Comparison of ENCODE assay signal across 16 cellular contexts in genomic region chr4:141233673-141234072, GRCh38. TPM values are rescaled to one million over a fixed set of nuclear protein-coding genes. Genes with fewer than 3 reads are reported as not detected.
DNase-seq lines count a peak whose midpoint lies in the region; ATAC-seq, FAIRE-seq and TF ChIP-seq lines count a peak whose summit lies in the region.
"Had no signal": no experiment of that assay in that cellular context is flagged by ENCODE, and none has a peak within 500 bp of the region (broad histone marks: within the 10 kb centered on the region; RNA-seq: fewer than 3 reads in every experiment).

No MANE protein-coding gene starts in this region.

- FAIRE-seq in bronchial epithelial cell (lab: Jason Lieb, UNC) = peak; percentile 88
- FAIRE-seq: GM12892 had no signal

- no peak overlapping the region for H3K18ac ChIP-seq in H9 (ENCODE audit: insufficient read length, low read depth, low read length)

- peak overlapping the region; percentile 67 for H4K8ac ChIP-seq in H9 (replicated peaks; ENCODE audit: insufficient read length, low read depth, low read length)

- peaks cover 5% of the 10 kb centered on the region for H3K4me1 Mint-ChIP-seq in CD8-positive, alpha-beta T cell (ENCODE audit: low read depth)
- no peaks in the 10 kb centered on the region for H3K4me1 Mint-ChIP-seq in H9
- no peaks in the 10 kb centered on the region for H3K4me1 Mint-ChIP-seq in GM23338
- H3K4me1 Mint-ChIP-seq in T-cell = peaks cover 2 to 5% (median 5%) of the 10 kb centered on the region in 3 donors

- POLR2A ChIA-PET in CD8-positive, alpha-beta T cell (lab: Charles Lee) = no interaction called here
- POLR2A ChIA-PET in Panc1 (lab: Charles Lee) (no interaction called here), T-cell (lab: Charles Lee) (no interaction called here)

- H2AFZ ChIP-seq in H9 (ENCODE audit: low read length) (no peak overlapping the region), GM23338 (no peak overlapping the region)

- H2BK120ac ChIP-seq in H9 (ENCODE audit: low read depth, low read length, poor library complexity, severe bottlenecking) = no peak overlapping the region

- peak overlapping the region; percentile 2 for H3K27ac Mint-ChIP-seq in CD8-positive, alpha-beta T cell
- H3K27ac Mint-ChIP-seq in H9 (no peak overlapping the region), GM23338 (no peak overlapping the region), T-cell (no peak overlapping the region)
- H3K27ac Mint-ChIP-seq: CD4-positive, alpha-beta T cell had no signal

- no peaks in the 10 kb centered on the region for H3K27me3 ChIP-seq in CD8-positive, alpha-beta T cell (ENCODE audit: insufficient read depth, low read length)
- H3K27me3 ChIP-seq in H9 (ENCODE audit: insufficient read depth, low read length) (no peaks in the 10 kb centered on the region), Panc1 (ENCODE audit: control insufficient read depth, insufficient read depth, low read length) (no peaks in the 10 kb centered on the region), bronchial epithelial cell (ENCODE audit: control insufficient read depth, insufficient read depth, low read length) (no peaks in the 10 kb centered on the region), GM23338 (ENCODE audit: insufficient read depth) (no peaks in the 10 kb centered on the region)

- H3K23me2 ChIP-seq in H9 (ENCODE audit: insufficient read length, low read depth, low read length, poor library complexity, severe bottlenecking) = no peaks in the 10 kb centered on the region

- intact Hi-C loops in CD8-positive, alpha-beta T cell (cut with DNase I, micrococcal nuclease) = no loop called here
- intact Hi-C loops in Panc1 (cut with micrococcal nuclease; ENCODE audit: unreplicated experiment) = no loop called here

- no peaks in the 10 kb centered on the region for H3K27me3 Mint-ChIP-seq in CD8-positive, alpha-beta T cell (ENCODE audit: low read depth)
- H3K27me3 Mint-ChIP-seq in H9 (ENCODE audit: low read depth) = no peaks in the 10 kb centered on the region
- H3K27me3 Mint-ChIP-seq in GM23338 (ENCODE audit: insufficient read depth, low read depth, poor library complexity) = peaks cover 5% of the 10 kb centered on the region
- no peaks in the 10 kb centered on the region for H3K27me3 Mint-ChIP-seq in T-cell
- H3K27me3 Mint-ChIP-seq: CD4-positive, alpha-beta T cell had no signal

- BruUV-seq in Panc1 (replicated peaks; lab: Mats Ljungman, UMichigan) = TSS peak; percentile 72

- no peak overlapping the region for H3K56ac ChIP-seq in H9 (ENCODE audit: insufficient read length, low read depth, low read length)

- H3K27ac ChIP-seq in CD8-positive, alpha-beta T cell (ENCODE audit: low read depth, low read length) = no peak overlapping the region
- no peak overlapping the region for H3K27ac ChIP-seq in H9 (ENCODE audit: insufficient read length, low read depth, low read length)
- H3K27ac ChIP-seq in Panc1 (ENCODE audit: low read length) = no peak overlapping the region
- H3K27ac ChIP-seq in GM23338 (ENCODE audit: low read depth) = no peak overlapping the region
- H3K27ac ChIP-seq: C4-2B had no signal

- no peak overlapping the region for H3K23ac ChIP-seq in H9 (ENCODE audit: insufficient read length, low read depth, low read length)

- no peak overlapping the region for H4K5ac ChIP-seq in H9 (ENCODE audit: insufficient read length, low read depth, low read length)

- no peak overlapping the region for H2BK5ac ChIP-seq in H9 (ENCODE audit: insufficient read length, low read length)

- DNase-seq in CD8-positive, alpha-beta T cell = no peak
- DNase-seq in H9 = no peak
- DNase-seq in Panc1 (ENCODE audit: low read depth, low spot score) = no peak
- DNase-seq in bronchial epithelial cell (ENCODE audit: low read depth) = no peak
- DNase-seq in GM23338 (ENCODE audit: low spot score) = no peak
- DNase-seq in T-cell = no peak
- DNase-seq: ACHN; CD4-positive, alpha-beta T cell; DMS153; DMS79; GDM1; GOT3; H7 had no signal

- TF ChIP-seq CTCF in CD8-positive, alpha-beta T cell (IDR thresholded peaks at IDR 0.05) = no peak
- no peak for TF ChIP-seq CTCF in H9 (conservative IDR thresholded peaks at IDR 0.05)
- no peak for TF ChIP-seq CTCF in Panc1 (IDR thresholded peaks at IDR 0.05)
- no peak for TF ChIP-seq CTCF in bronchial epithelial cell (IDR thresholded peaks at IDR 0.05; ENCODE audit: insufficient read depth, low read length, severe bottlenecking)
- no peak for TF ChIP-seq CTCF in GM23338 (conservative IDR thresholded peaks at IDR 0.05; ENCODE audit: low read depth in 2 of 2)

- CTCF ChIA-PET in CD8-positive, alpha-beta T cell (lab: Charles Lee) = no interaction called here
- CTCF ChIA-PET in Panc1 (lab: Charles Lee) (no interaction called here), T-cell (lab: Charles Lee) (no interaction called here)

- H2AK5ac ChIP-seq in H9 (ENCODE audit: insufficient read length, low read length) = no peak overlapping the region

- H4K20me1 ChIP-seq in H9 (ENCODE audit: control insufficient read depth, insufficient read depth, insufficient read length) (no peaks in the 10 kb centered on the region), GM23338 (replicated peaks; ENCODE audit: insufficient read depth) (peaks cover 8% of the 10 kb centered on the region; the same call in 1 of the 2 replicates)

- no peak overlapping the region for H3K9ac ChIP-seq in H9 (ENCODE audit: extremely low read depth, insufficient read length, low read length)

- in situ Hi-C loops in Panc1 (cut with HindIII; ENCODE audit: low pct_unique_long_range_greater_than_20kb, low sequenced_read_pairs) = no loop called here

- no peaks in the 10 kb centered on the region for H3K9me3 Mint-ChIP-seq in CD8-positive, alpha-beta T cell
- H3K9me3 Mint-ChIP-seq in H9 = no peaks in the 10 kb centered on the region
- no peaks in the 10 kb centered on the region for H3K9me3 Mint-ChIP-seq in GM23338
- peaks cover 0 to 7% (median 0%) of the 10 kb centered on the region in 3 donors for H3K9me3 Mint-ChIP-seq in T-cell
- H3K9me3 Mint-ChIP-seq: CD4-positive, alpha-beta T cell had no signal

- no peak overlapping the region for H3T11ph ChIP-seq in H9 (ENCODE audit: low read length)

- WGBS in H9 (ENCODE audit: extremely low coverage, insufficient read length, low lambda C conversion rate) = no CpG with 5 or more reads among the region's 3 CpGs

- no peak overlapping the region for H2BK15ac ChIP-seq in H9 (ENCODE audit: low read depth, low read length)

- H3F3A ChIP-seq in GM23338 (replicated peaks; ENCODE audit: low read depth) = no peaks in the 10 kb centered on the region

- H3K4ac ChIP-seq in H9 (ENCODE audit: low read depth, low read length) = no peak overlapping the region

- no peak overlapping the region for H2BK12ac ChIP-seq in H9 (ENCODE audit: insufficient read length, low read depth, low read length)

- H3K36me3 ChIP-seq in CD8-positive, alpha-beta T cell (ENCODE audit: insufficient read depth, low read length) = peaks cover 30% of the 10 kb centered on the region
- H3K36me3 ChIP-seq in Panc1 (ENCODE audit: control insufficient read depth, insufficient read depth, low read length) (peaks cover 14% of the 10 kb centered on the region; the same call in 1 of the 2 replicates), bronchial epithelial cell (ENCODE audit: control insufficient read depth, insufficient read depth, low read length) (peaks cover 8% of the 10 kb centered on the region), GM23338 (ENCODE audit: insufficient read depth) (peaks cover 42% of the 10 kb centered on the region; the same call in 1 of the 2 replicates)

- H3K4me2 ChIP-seq in H9 (ENCODE audit: insufficient read depth, insufficient read length, low read length) (no peak overlapping the region), GM23338 (no peak overlapping the region)

- no peak overlapping the region for H3K4me3 Mint-ChIP-seq in CD8-positive, alpha-beta T cell
- H3K4me3 Mint-ChIP-seq in H9 = no peak overlapping the region
- H3K4me3 Mint-ChIP-seq in GM23338 = no peak overlapping the region
- H3K4me3 Mint-ChIP-seq in T-cell = no peak overlapping the region
- H3K4me3 Mint-ChIP-seq: CD4-positive, alpha-beta T cell had no signal

- H3K4me1 ChIP-seq in CD8-positive, alpha-beta T cell (ENCODE audit: insufficient read depth, low read length) = no peaks in the 10 kb centered on the region
- no peaks in the 10 kb centered on the region for H3K4me1 ChIP-seq in H9 (ENCODE audit: insufficient read depth, low read length)
- H3K4me1 ChIP-seq in Panc1 (ENCODE audit: control insufficient read depth, insufficient read depth, low read length) = no peaks in the 10 kb centered on the region
- H3K4me1 ChIP-seq in GM23338 (ENCODE audit: insufficient read depth) = no peaks in the 10 kb centered on the region

- no peak overlapping the region for H3K14ac ChIP-seq in H9 (ENCODE audit: insufficient read depth, low read length)

- no peak for ATAC-seq in CD8-positive, alpha-beta T cell
- no peak for ATAC-seq in Panc1
- ATAC-seq in GM23338 = no peak
- no peak for ATAC-seq in HG02678 (IDR thresholded peaks at IDR 0.05; ENCODE audit: unreplicated experiment)
- ATAC-seq in T-cell (replicated peaks in 1 of 4) = no peak

- H3K79me1 ChIP-seq in H9 (ENCODE audit: insufficient read depth, low read depth, low read length, poor library complexity, severe bottlenecking) = no peaks in the 10 kb centered on the region

- H3K79me2 ChIP-seq in H9 (ENCODE audit: insufficient read depth, low read length) (no peaks in the 10 kb centered on the region), GM23338 (replicated peaks; ENCODE audit: insufficient read depth) (no peaks in the 10 kb centered on the region)

- peaks cover 56% of the 10 kb centered on the region for H3K36me3 Mint-ChIP-seq in CD8-positive, alpha-beta T cell
- H3K36me3 Mint-ChIP-seq in H9 (ENCODE audit: insufficient read depth in 1 of 3, low read depth in 3 of 3) (peaks cover 15 to 37% (median 32%) of the 10 kb centered on the region in 3 experiments; a peak in 6 of 7 replicates), GM23338 (ENCODE audit: low read depth) (peaks cover 28% of the 10 kb centered on the region), T-cell (peaks cover 40% of the 10 kb centered on the region)

- no peak overlapping the region for H2BK20ac ChIP-seq in H9 (ENCODE audit: low read depth, low read length, poor library complexity, severe bottlenecking)

- H3K9me2 ChIP-seq in GM23338 (ENCODE audit: insufficient read depth) = no peaks in the 10 kb centered on the region

- H3K4me3 ChIP-seq in CD8-positive, alpha-beta T cell (ENCODE audit: low read depth, low read length) = no peak overlapping the region
- H3K4me3 ChIP-seq in Panc1 (ENCODE audit: low read depth in 2 of 2, low read length in 2 of 2) = no peak overlapping the region
- H3K4me3 ChIP-seq in bronchial epithelial cell (ENCODE audit: low read depth, low read length) = no peak overlapping the region
- no peak overlapping the region for H3K4me3 ChIP-seq in GM23338

- H3K9me3 ChIP-seq in CD8-positive, alpha-beta T cell (ENCODE audit: low read length) = no peaks in the 10 kb centered on the region
- H3K9me3 ChIP-seq in H9 (ENCODE audit: control insufficient read depth, low read depth, low read length) = no peaks in the 10 kb centered on the region
- H3K9me3 ChIP-seq in Panc1 (ENCODE audit: control insufficient read depth, insufficient read depth, low read depth, low read length) = no peaks in the 10 kb centered on the region

- no peak overlapping the region for H4K91ac ChIP-seq in H9 (ENCODE audit: insufficient read length, low read depth, low read length)

RNA-seq across cellular contexts. Expression of gene ZNF330, which starts 13.0 kb away (rescaled TPM):
- total RNA-seq in CD8-positive, alpha-beta T cell = 10 to 100 TPM; 44.1 to 44.9 TPM
- 31.9 and 32.6 TPM in 2 replicates for total RNA-seq in H9 (2021)
- 18.9 TPM for total RNA-seq in Panc1 (2021; ENCODE audit: unreplicated experiment)
- polyA plus RNA-seq in Panc1 (2012; ENCODE audit: insufficient read length) = 18.1 TPM
- total RNA-seq in bronchial epithelial cell = 42.4 and 49.7 TPM in 2 replicates
- 29.2 and 32.3 TPM in 2 replicates for total RNA-seq in GM23338 (2014; rRNA removed; shearing (Covaris generic))
- polyA plus RNA-seq in GM23338 (2016; fragmentation: Nextera tagmentation; extraction: Ambion mirVana) = 38.4 and 38.9 TPM in 2 replicates
- 10 to 100 TPM; 31.4 to 41.5 (median 37.9) TPM for total RNA-seq in T-cell
